Comparison of ENCODE assay signal across 8 cellular contexts in the genomic region with DNA sequence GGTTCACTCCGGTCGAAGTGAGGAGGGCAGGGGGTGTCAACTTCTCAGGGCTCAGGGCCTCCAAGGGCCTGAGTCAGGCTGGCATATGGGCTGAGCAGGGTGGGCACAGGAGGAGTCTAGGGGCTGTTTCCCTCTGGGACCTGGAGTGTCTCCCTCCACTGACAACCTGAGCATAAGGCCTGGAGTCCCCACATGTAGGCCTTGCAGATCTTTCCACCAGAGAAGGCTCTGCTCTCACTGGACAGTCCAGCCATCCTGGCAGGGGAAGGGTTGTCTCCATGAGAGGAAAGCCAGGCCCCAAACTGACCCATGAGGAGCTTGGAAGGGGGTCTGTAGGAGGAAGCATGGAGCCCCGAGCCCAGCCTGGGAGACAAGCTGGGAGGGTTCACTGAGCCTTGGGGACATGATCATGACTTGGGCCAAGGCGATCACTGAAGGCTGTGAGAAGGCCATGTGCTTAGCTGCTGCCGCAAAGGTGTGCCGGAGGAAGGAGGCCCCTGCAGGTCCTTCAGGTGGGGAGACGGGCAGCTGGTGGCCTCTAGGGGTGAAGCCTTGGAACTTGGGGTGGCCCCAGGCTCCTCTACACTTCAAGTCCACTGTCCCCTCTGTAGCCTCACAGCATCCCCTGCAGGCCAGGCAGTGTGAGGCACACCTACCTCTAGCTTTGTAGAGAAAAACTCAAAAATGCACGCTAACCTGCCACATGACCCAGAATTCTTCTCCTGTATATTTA. TPM values are rescaled to one million over a fixed set of nuclear protein-coding genes. Genes with fewer than 3 reads are reported as not detected.
A peak's percentile ranks its signal among the peaks of the same experiment; 100 is the strongest.
DNase-seq lines count a peak whose midpoint lies in the region; ATAC-seq and TF ChIP-seq lines count a peak whose summit lies in the region.

No MANE protein-coding gene starts in this region.

- H3K4me2 ChIP-seq in BLaER1 = peak overlapping the region; percentile 94

- peak overlapping the region; percentile 82 for H3K9ac ChIP-seq in BLaER1

- no peaks in the 10 kb centered on the region for H3K36me3 ChIP-seq in BLaER1

- no peaks in the 10 kb centered on the region for H3K9me3 ChIP-seq in BLaER1

- peak; percentile 54 for ATAC-seq in GM21526 (IDR thresholded peaks at IDR 0.05; ENCODE audit: low FRiP score, unreplicated experiment)
- peak; percentile 87 for ATAC-seq in sciatic nerve
- ATAC-seq in GM21717 (IDR thresholded peaks at IDR 0.05; ENCODE audit: unreplicated experiment) = no peak

- intact Hi-C loops in sciatic nerve (cut with DNase I) = no loop called here

- TF ChIP-seq CTCF in fibroblast of pulmonary artery (IDR thresholded peaks at IDR 0.05; ENCODE audit: low read length, missing control alignments) = peak; percentile 64

- no peaks in the 10 kb centered on the region for H3K27me3 ChIP-seq in BLaER1

- peak; percentile 58 for DNase-seq in NAMALWA (ENCODE audit: low spot score)
- peak; percentile 71 for DNase-seq in activated CD8-positive, alpha-beta memory T cell treated with anti-CD3 and anti-CD28 coated beads, Interleukin-2, amount 50 U/mL, for 48 hours
- peak; percentile 42 for DNase-seq in fibroblast of pulmonary artery (ENCODE audit: low read depth)
- no peak for DNase-seq in sciatic nerve (ENCODE audit: low spot score)
- DNase-seq in HK-2 (ENCODE audit: unreplicated experiment) = no peak

- peak overlapping the region; percentile 88 for H3K27ac ChIP-seq in BLaER1

- peaks cover 82% of the 10 kb centered on the region for H3K4me1 ChIP-seq in BLaER1

- no peaks in the 10 kb centered on the region for H4K20me1 ChIP-seq in BLaER1

- H3K4me3 ChIP-seq in BLaER1 = peak overlapping the region; percentile 66
- no peak overlapping the region for H3K4me3 ChIP-seq in fibroblast of pulmonary artery (replicated peaks; ENCODE audit: low read depth, low read length)

RNA-seq across cellular contexts. Expression of a gene that starts 9.9 kb away (rescaled TPM):
- 1.5 TPM for total RNA-seq in sciatic nerve

RNA-seq across cellular contexts. Expression of a gene that starts 15.4 kb away (rescaled TPM):
- 44.5 TPM for total RNA-seq in sciatic nerve

RNA-seq across cellular contexts. Expression of a gene that starts 22.9 kb away (rescaled TPM):
- total RNA-seq in sciatic nerve = 6.2 TPM

RNA-seq across cellular contexts. Expression of a gene that starts 36.8 kb away (rescaled TPM):
- 36.9 TPM for total RNA-seq in sciatic nerve

RNA-seq across cellular contexts. Expression of a gene that starts 39.2 kb away (rescaled TPM):
- total RNA-seq in sciatic nerve = 44.2 TPM

Comparison
In these comparisons a context has a peak if more than half of its experiments do, and no peak if none do; other contexts are left out.
1. DNase-seq: peak in NAMALWA (single experiment), activated CD8-positive, alpha-beta memory T cell treated with anti-CD3 and anti-CD28 coated beads, Interleukin-2, amount 50 U/mL, for 48 hours (single experiment) and fibroblast of pulmonary artery (single experiment); none in sciatic nerve (single experiment) and HK-2 (single experiment).